ENCODE assay signal across 10 cellular contexts in genomic region chr19:50332014-50332263, GRCh38. TPM values are rescaled to one million over a fixed set of nuclear protein-coding genes. Genes with fewer than 3 reads are reported as not detected.
DNase-seq lines count a peak whose midpoint lies in the region; ATAC-seq, FAIRE-seq and TF ChIP-seq lines count a peak whose summit lies in the region.
"Had no signal": no experiment of that assay in that cellular context is flagged by ENCODE, and none has a peak within 500 bp of the region (broad histone marks: within the 10 kb centered on the region; RNA-seq: fewer than 3 reads in every experiment).

No MANE protein-coding gene starts in this region.

- H3K36me3 Mint-ChIP-seq in activated CD8-positive, alpha-beta T cell treated with anti-CD3 and anti-CD28 coated beads for 36 hours (ENCODE audit: low read depth): peaks cover 10% of the 10 kb centered on the region

- H4K20me1 ChIP-seq in HepG2 (ENCODE audit: insufficient read depth, low read length) (0 out of 2 replicates have a peak, but pooled peaks cover 3% of the 10 kb centered on the region), PC-3 (ENCODE audit: low read length) (0 out of 2 replicates have a peak, but pooled peaks cover 4% of the 10 kb centered on the region)

- H3K36me3 ChIP-seq in heart left ventricle (no peaks in the 10 kb centered on the region), HepG2 (replicated peaks in 1 of 2; ENCODE audit: control insufficient read depth in 1 of 2, insufficient read depth in 2 of 2, low read length in 2 of 2) (no peaks in the 10 kb centered on the region), thyroid gland (no peaks in the 10 kb centered on the region), PC-3 (ENCODE audit: low read depth, low read length) (no peaks in the 10 kb centered on the region)

- H3K27me3 Mint-ChIP-seq in activated CD8-positive, alpha-beta T cell treated with anti-CD3 and anti-CD28 coated beads for 36 hours: peaks cover 61% of the 10 kb centered on the region

- no peak for TF ChIP-seq EP300 in HepG2 (IDR thresholded peaks at IDR 0.05; ENCODE audit: low read depth in 2 of 2, low read length in 2 of 2)
- TF ChIP-seq EP300 in HepG2 (CRISPR knock-in tag; IDR thresholded peaks at IDR 0.05; ENCODE audit: borderline replicate concordance): no peak

- TF ChIP-seq RAD21 in HepG2 (CRISPR knock-in tag; IDR thresholded peaks at IDR 0.05): no peak

- H3K9me2 ChIP-seq in PC-3 (replicated peaks; ENCODE audit: low read length): no peaks in the 10 kb centered on the region

- in situ Hi-C loops in HepG2 (cut with HindIII; ENCODE audit: extremely low pct_ligation_motif_present, low pct_unique_long_range_greater_than_20kb): no loop called here
- in situ Hi-C loops in GM13977 (cut with MboI; ENCODE audit: low pct_unique_long_range_greater_than_20kb, low sequenced_read_pairs, unreplicated experiment): no loop called here

- peak overlapping the region in 10 of 12 donors; percentile 51 to 92 (median 69) for H3K27ac ChIP-seq in heart left ventricle
- H3K27ac ChIP-seq in HepG2 (ENCODE audit: extremely low read length, insufficient read depth, low read length): no peak overlapping the region
- H3K27ac ChIP-seq in thyroid gland: peak overlapping the region; percentile 79 to 93 (median 93)
- no peak overlapping the region for H3K27ac ChIP-seq in PC-3 (ENCODE audit: low read length)

- H3K4me2 ChIP-seq in HepG2 (ENCODE audit: low read depth, low read length) (peak overlapping the region; percentile 99; the same call in 1 of the 2 replicates), PC-3 (ENCODE audit: low read length) (no peak overlapping the region)

- H3K79me2 ChIP-seq in HepG2 (ENCODE audit: insufficient read depth, low read length) (no peaks in the 10 kb centered on the region), PC-3 (ENCODE audit: low read length) (no peaks in the 10 kb centered on the region)

- ATAC-seq in heart left ventricle: no peak
- no peak for ATAC-seq in activated CD8-positive, alpha-beta T cell treated with anti-CD3 and anti-CD28 coated beads for 36 hours
- ATAC-seq in HepG2: no peak
- ATAC-seq in PC-3: no peak

- H3K27me3 ChIP-seq in heart left ventricle: peaks cover 2 to 64% (median 26%) of the 10 kb centered on the region in 9 donors
- no peaks in the 10 kb centered on the region for H3K27me3 ChIP-seq in HepG2 (ENCODE audit: control insufficient read depth in 1 of 2, insufficient read depth in 2 of 2, low read length in 2 of 2)
- H3K27me3 ChIP-seq in thyroid gland: no peaks in the 10 kb centered on the region
- H3K27me3 ChIP-seq in PC-3 (ENCODE audit: low read length): no peaks in the 10 kb centered on the region

- TF ChIP-seq POLR2A in heart left ventricle (IDR thresholded peaks at IDR 0.05): no peak
- TF ChIP-seq POLR2A in HepG2 (IDR thresholded peaks at IDR 0.05; ENCODE audit: insufficient read depth in 1 of 2, low read depth in 2 of 2, low read length in 2 of 2): no peak
- no peak for TF ChIP-seq POLR2A in thyroid gland (IDR thresholded peaks at IDR 0.05)

- peaks cover 63% of the 10 kb centered on the region for H3K4me1 Mint-ChIP-seq in activated CD8-positive, alpha-beta T cell treated with anti-CD3 and anti-CD28 coated beads for 36 hours (ENCODE audit: low read depth)

- CTCF ChIA-PET in activated CD8-positive, alpha-beta T cell treated with anti-CD3 and anti-CD28 coated beads for 36 hours (lab: Charles Lee): interaction anchor here (1.7 kb wide), 1 partner anchor 129 kb away, joined by 4 read pairs; no protein-coding TSS in a partner anchor
- CTCF ChIA-PET in HepG2 (lab: Yijun Ruan, JAX; ENCODE audit: low intra/inter-chr PET ratio, low total read pairs): no interaction called here
- CTCF ChIA-PET in PC-3 (lab: Charles Lee): no interaction called here

- H3K4me1 ChIP-seq in heart left ventricle: peaks cover 0 to 49% (median 17%) of the 10 kb centered on the region in 12 donors
- H3K4me1 ChIP-seq in HepG2 (ENCODE audit: insufficient read depth, low read length): peaks cover 56% of the 10 kb centered on the region
- H3K4me1 ChIP-seq in thyroid gland: peaks cover 37 to 38% of the 10 kb centered on the region in 2 donors
- H3K4me1 ChIP-seq in PC-3 (ENCODE audit: insufficient read depth, low read length): peaks cover 12% of the 10 kb centered on the region; the same call in 1 of the 2 replicates

- no TSS peak for BruUV-seq in HepG2 (replicated peaks; lab: Mats Ljungman, UMichigan)
- BruUV-seq in PC-3 (replicated peaks; lab: Mats Ljungman, UMichigan): no TSS peak

- DNase-seq in heart left ventricle (no peak), cardiac septum (ENCODE audit: low spot score) (no peak), HepG2 (ENCODE audit: low spot score) (no peak), thyroid gland (no peak), PC-3 (no peak), GM13977 (ENCODE audit: low spot score) (no peak)
- no peak for DNase-seq in activated CD8-positive, alpha-beta T cell treated with anti-CD3 and anti-CD28 coated beads for 36 hours
- DNase-seq in stimulated activated naive CD4-positive, alpha-beta T cell (lab: John Stamatoyannopoulos, UW): no peak
- DNase-seq: activated CD8-positive, alpha-beta memory T cell treated with anti-CD3 and anti-CD28 coated beads, Interleukin-2, amount 50 U/mL, for 4 hours; effector memory CD4-positive, alpha-beta T cell had no signal

- 10 to 35% (median 28%) methylated on average over 3 of the region's 3 CpGs for WGBS in heart left ventricle, 4 donors
- WGBS in HepG2 (ENCODE audit: low lambda C conversion rate): 69% methylated on average over 3 of the region's 3 CpGs
- 0 to 4% methylated on average over 3 of the region's 3 CpGs for WGBS in thyroid gland, 2 donors

- POLR2A ChIA-PET in activated CD8-positive, alpha-beta T cell treated with anti-CD3 and anti-CD28 coated beads for 36 hours (lab: Charles Lee): interaction anchor here (0.9 kb wide), 1 partner anchor 16 kb away, joined by 3 read pairs; no protein-coding TSS in a partner anchor
- POLR2A ChIA-PET in HepG2 (lab: Yijun Ruan, JAX) (no interaction called here), PC-3 (lab: Charles Lee; ENCODE audit: unreplicated experiment) (no interaction called here)

- no peak for FAIRE-seq in HepG2 (lab: Jason Lieb, UNC)

- H3K9me3 Mint-ChIP-seq in activated CD8-positive, alpha-beta T cell treated with anti-CD3 and anti-CD28 coated beads for 36 hours: peaks cover 7% of the 10 kb centered on the region

- H3K27ac Mint-ChIP-seq in activated CD8-positive, alpha-beta T cell treated with anti-CD3 and anti-CD28 coated beads for 36 hours: peak overlapping the region; percentile 45

- no peak overlapping the region for H3K9ac ChIP-seq in HepG2 (ENCODE audit: insufficient read depth, low read depth, low read length)
- no peak overlapping the region for H3K9ac ChIP-seq in PC-3 (ENCODE audit: low read length)

- intact Hi-C loops in heart left ventricle (cut with DNase I): no loop called here
- intact Hi-C loops in cardiac septum (cut with DNase I): no loop called here
- intact Hi-C loops in activated CD8-positive, alpha-beta T cell treated with anti-CD3 and anti-CD28 coated beads for 36 hours (cut with micrococcal nuclease): no loop called here
- intact Hi-C loops in HepG2 (cut with micrococcal nuclease; ENCODE audit: unreplicated experiment): no loop called here
- intact Hi-C loops in thyroid gland (cut with DNase I): no loop called here
- intact Hi-C loops in PC-3 (cut with micrococcal nuclease): no loop called here

- H3K9me3 ChIP-seq in heart left ventricle (no peaks in the 10 kb centered on the region), HepG2 (ENCODE audit: low read length) (no peaks in the 10 kb centered on the region), thyroid gland (no peaks in the 10 kb centered on the region), PC-3 (ENCODE audit: low read length) (no peaks in the 10 kb centered on the region)

- H3K4me3 ChIP-seq in heart left ventricle: peak overlapping the region in 7 of 12 donors; percentile 18 to 69 (median 54)
- H3K4me3 ChIP-seq in HepG2 (replicated peaks in 1 of 3; ENCODE audit: insufficient read depth in 1 of 3, low read depth in 2 of 3, low read length in 3 of 3): no peak overlapping the region; a peak in 1 of 6 replicates
- peak overlapping the region in 2 of 3 donors; percentile 15 to 55 for H3K4me3 ChIP-seq in thyroid gland (replicated peaks in 1 of 3)
- H3K4me3 ChIP-seq in PC-3 (ENCODE audit: low read length): no peak overlapping the region

- H3K4me3 Mint-ChIP-seq in activated CD8-positive, alpha-beta T cell treated with anti-CD3 and anti-CD28 coated beads for 36 hours: peak overlapping the region; percentile 74

- H2AFZ ChIP-seq in HepG2 (ENCODE audit: low read length): no peak overlapping the region
- no peak overlapping the region for H2AFZ ChIP-seq in PC-3 (ENCODE audit: low read length)

- H3F3A ChIP-seq in PC-3 (ENCODE audit: low read length, unreplicated experiment): no peaks in the 10 kb centered on the region

- no peak for TF ChIP-seq CTCF in heart left ventricle (IDR thresholded peaks at IDR 0.05)
- TF ChIP-seq CTCF in activated CD8-positive, alpha-beta T cell treated with anti-CD3 and anti-CD28 coated beads for 36 hours (IDR thresholded peaks at IDR 0.05): no peak
- TF ChIP-seq CTCF in HepG2 (CRISPR knock-in tag; IDR thresholded peaks at IDR 0.05): no peak
- TF ChIP-seq CTCF in thyroid gland (IDR thresholded peaks at IDR 0.05): no peak
- no peak for TF ChIP-seq CTCF in PC-3 (conservative IDR thresholded peaks at IDR 0.05; ENCODE audit: low read depth, low read length)
- TF ChIP-seq CTCF in GM13977 (IDR thresholded peaks at IDR 0.05; ENCODE audit: extremely low read depth, insufficient read depth, missing control alignments): no peak

RNA-seq across cellular contexts. Expression of gene KCNC3, which starts 2.8 kb away (rescaled TPM):
- 1 to 10 TPM in 8 of 9 donors, under 1 TPM in 1; 0.87 to 4.4 (median 2.5) TPM for total RNA-seq in heart left ventricle
- 1 to 10 TPM; 1.7 to 3.3 TPM for polyA plus RNA-seq in heart left ventricle
- 3.8 TPM for total RNA-seq in cardiac septum
- total RNA-seq in activated CD8-positive, alpha-beta T cell treated with anti-CD3 and anti-CD28 coated beads for 36 hours: under 1 TPM; 0.77 to 0.81 TPM
- 0.24 and 0.29 TPM in 2 replicates for total RNA-seq in HepG2 (2016; rRNA removed; fragmentation: Illumina TruSeq; extraction: Trizol)
- total RNA-seq in HepG2 (2016; cell fraction: cytosol; rRNA removed; fragmentation: Illumina TruSeq; extraction: Trizol; ENCODE audit: low read depth): 0.09 and 0.20 TPM in 2 replicates
- 0.10 and 0.35 TPM in 2 replicates for total RNA-seq in HepG2 (2016; cell fraction: insoluble cytoplasmic fraction; rRNA removed; fragmentation: Illumina TruSeq; extraction: Trizol)
- 0.34 TPM in 2 replicates for total RNA-seq in HepG2 (2016; cell fraction: membrane; rRNA removed; fragmentation: Illumina TruSeq; extraction: Trizol)
- 0.66 and 0.81 TPM in 2 replicates for total RNA-seq in HepG2 (2016; cell fraction: nucleus; rRNA removed; fragmentation: Illumina TruSeq; extraction: Trizol)
- 1.6 and 1.7 TPM in 2 replicates for polyA plus RNA-seq in HepG2 (2011; rRNA removed)
- 0.29 and 0.46 TPM in 2 replicates for polyA plus RNA-seq in HepG2 (2011; cell fraction: cytosol; rRNA removed)
- polyA plus RNA-seq in HepG2 (2011; cell fraction: nucleus; rRNA removed): 13.3 and 15.9 TPM in 2 replicates
- polyA plus RNA-seq in HepG2 (2012): 2.6 and 3.4 TPM in 2 replicates
- 0.17 and 0.27 TPM in 2 replicates for polyA plus RNA-seq in HepG2 (2016; cell fraction: cytosol; fragmentation: Illumina TruSeq; extraction: Trizol; ENCODE audit: low read depth)
- polyA plus RNA-seq in HepG2 (2016; cell fraction: insoluble cytoplasmic fraction; fragmentation: Illumina TruSeq; extraction: Trizol; ENCODE audit: low read depth): 1.1 and 1.3 TPM in 2 replicates
- polyA plus RNA-seq in HepG2 (2016; cell fraction: membrane; fragmentation: Illumina TruSeq; extraction: Trizol; ENCODE audit: low read depth): 0.78 and 1.2 TPM in 2 replicates
- 9.8 and 11.7 TPM in 2 replicates for polyA plus RNA-seq in HepG2 (2016; cell fraction: nucleus; fragmentation: Illumina TruSeq; extraction: Trizol; ENCODE audit: insufficient read depth, low read depth)
- 4.0 TPM in 1 of 2 replicates, not detected in the other for polyA minus RNA-seq in HepG2 (2011; rRNA and poly(A)+ RNA removed; ENCODE audit: low replicate concordance)
- polyA minus RNA-seq in HepG2 (2011; cell fraction: cytosol; rRNA and poly(A)+ RNA removed): 0.62 and 0.79 TPM in 2 replicates
- polyA minus RNA-seq in HepG2 (2011; cell fraction: nucleus; rRNA and poly(A)+ RNA removed): 4.2 and 4.6 TPM in 2 replicates
- total RNA-seq in thyroid gland: 10 to 100 TPM in 3 of 4 donors, 1 to 10 TPM in 1; 5.9 to 32.8 (median 17.2) TPM
- total RNA-seq in PC-3 (2014; rRNA removed): 3.1 and 3.6 TPM in 2 replicates

RNA-seq across cellular contexts. Expression of gene NAPSA, which starts 33.5 kb away (rescaled TPM):
- total RNA-seq in heart left ventricle (under 1 TPM in 4 of 9 donors, not detected in 5; 0.28 to 0.89 (median 0.66) TPM), cardiac septum (0.24 TPM), HepG2 (2016; rRNA removed; fragmentation: Illumina TruSeq; extraction: Trizol) (not detected in 2 replicates), thyroid gland (1 to 10 TPM in 2 of 4 donors, under 1 TPM in 2; 0.46 to 3.4 (median 1.5) TPM), PC-3 (2014; rRNA removed) (1.2 and 3.0 TPM in 2 replicates)
- polyA plus RNA-seq in heart left ventricle (under 1 TPM; 0.36 to 0.61 TPM), HepG2 (2011; rRNA removed) (not detected in 2 replicates)
- 10 to 100 TPM; 18.3 to 20.0 TPM for total RNA-seq in activated CD8-positive, alpha-beta T cell treated with anti-CD3 and anti-CD28 coated beads for 36 hours
- not detected in 2 replicates for total RNA-seq in HepG2 (2016; cell fraction: cytosol; rRNA removed; fragmentation: Illumina TruSeq; extraction: Trizol; ENCODE audit: low read depth)
- not detected in 2 replicates for total RNA-seq in HepG2 (2016; cell fraction: insoluble cytoplasmic fraction; rRNA removed; fragmentation: Illumina TruSeq; extraction: Trizol)
- not detected in 2 replicates for total RNA-seq in HepG2 (2016; cell fraction: membrane; rRNA removed; fragmentation: Illumina TruSeq; extraction: Trizol)
- not detected in 2 replicates for total RNA-seq in HepG2 (2016; cell fraction: nucleus; rRNA removed; fragmentation: Illumina TruSeq; extraction: Trizol)
- not detected in 2 replicates for polyA plus RNA-seq in HepG2 (2011; cell fraction: cytosol; rRNA removed)
- 0.10 and 0.14 TPM in 2 replicates for polyA plus RNA-seq in HepG2 (2011; cell fraction: nucleus; rRNA removed)
- polyA plus RNA-seq in HepG2 (2012): 0.05 and 0.16 TPM in 2 replicates
- polyA plus RNA-seq in HepG2 (2016; cell fraction: cytosol; fragmentation: Illumina TruSeq; extraction: Trizol; ENCODE audit: low read depth): not detected in 2 replicates
- not detected in 2 replicates for polyA plus RNA-seq in HepG2 (2016; cell fraction: insoluble cytoplasmic fraction; fragmentation: Illumina TruSeq; extraction: Trizol; ENCODE audit: low read depth)
- not detected in 2 replicates for polyA plus RNA-seq in HepG2 (2016; cell fraction: membrane; fragmentation: Illumina TruSeq; extraction: Trizol; ENCODE audit: low read depth)
- not detected in 2 replicates for polyA plus RNA-seq in HepG2 (2016; cell fraction: nucleus; fragmentation: Illumina TruSeq; extraction: Trizol; ENCODE audit: insufficient read depth, low read depth)
- not detected in 2 replicates for polyA minus RNA-seq in HepG2 (2011; rRNA and poly(A)+ RNA removed; ENCODE audit: low replicate concordance)
- polyA minus RNA-seq in HepG2 (2011; cell fraction: cytosol; rRNA and poly(A)+ RNA removed): not detected in 2 replicates
- not detected in 2 replicates for polyA minus RNA-seq in HepG2 (2011; cell fraction: nucleus; rRNA and poly(A)+ RNA removed)

RNA-seq across cellular contexts. Expression of gene NR1H2, which starts 44.3 kb away (rescaled TPM):
- 100 to 1,000 TPM in 3 of 9 donors, 10 to 100 TPM in 6; 66.2 to 162 (median 74.3) TPM for total RNA-seq in heart left ventricle
- polyA plus RNA-seq in heart left ventricle: 100 to 1,000 TPM in 1 of 2 donors, 10 to 100 TPM in 1; 91.5 to 155 TPM
- total RNA-seq in cardiac septum: 86.3 TPM
- total RNA-seq in activated CD8-positive, alpha-beta T cell treated with anti-CD3 and anti-CD28 coated beads for 36 hours: 10 to 100 TPM; 50.9 to 52.3 TPM
- total RNA-seq in HepG2 (2016; rRNA removed; fragmentation: Illumina TruSeq; extraction: Trizol): 11.7 and 13.5 TPM in 2 replicates
- 1.7 and 2.8 TPM in 2 replicates for total RNA-seq in HepG2 (2016; cell fraction: cytosol; rRNA removed; fragmentation: Illumina TruSeq; extraction: Trizol; ENCODE audit: low read depth)
- 11.7 and 13.1 TPM in 2 replicates for total RNA-seq in HepG2 (2016; cell fraction: insoluble cytoplasmic fraction; rRNA removed; fragmentation: Illumina TruSeq; extraction: Trizol)
- total RNA-seq in HepG2 (2016; cell fraction: membrane; rRNA removed; fragmentation: Illumina TruSeq; extraction: Trizol): 5.8 and 8.2 TPM in 2 replicates
- 7.5 and 8.1 TPM in 2 replicates for total RNA-seq in HepG2 (2016; cell fraction: nucleus; rRNA removed; fragmentation: Illumina TruSeq; extraction: Trizol)
- 10.3 and 15.9 TPM in 2 replicates for polyA plus RNA-seq in HepG2 (2011; rRNA removed)
- polyA plus RNA-seq in HepG2 (2011; cell fraction: cytosol; rRNA removed): 10.6 and 16.6 TPM in 2 replicates
- 35.4 and 44.9 TPM in 2 replicates for polyA plus RNA-seq in HepG2 (2011; cell fraction: nucleus; rRNA removed)
- 8.7 and 11.8 TPM in 2 replicates for polyA plus RNA-seq in HepG2 (2012)
- polyA plus RNA-seq in HepG2 (2016; cell fraction: cytosol; fragmentation: Illumina TruSeq; extraction: Trizol; ENCODE audit: low read depth): 1.6 and 2.2 TPM in 2 replicates
- 12.2 and 13.2 TPM in 2 replicates for polyA plus RNA-seq in HepG2 (2016; cell fraction: insoluble cytoplasmic fraction; fragmentation: Illumina TruSeq; extraction: Trizol; ENCODE audit: low read depth)
- polyA plus RNA-seq in HepG2 (2016; cell fraction: membrane; fragmentation: Illumina TruSeq; extraction: Trizol; ENCODE audit: low read depth): 4.7 and 5.2 TPM in 2 replicates
- 17.3 and 19.8 TPM in 2 replicates for polyA plus RNA-seq in HepG2 (2016; cell fraction: nucleus; fragmentation: Illumina TruSeq; extraction: Trizol; ENCODE audit: insufficient read depth, low read depth)
- polyA minus RNA-seq in HepG2 (2011; rRNA and poly(A)+ RNA removed; ENCODE audit: low replicate concordance): 20.5 and 64.7 TPM in 2 replicates
- polyA minus RNA-seq in HepG2 (2011; cell fraction: cytosol; rRNA and poly(A)+ RNA removed): 7.3 and 8.6 TPM in 2 replicates
- 14.4 and 16.1 TPM in 2 replicates for polyA minus RNA-seq in HepG2 (2011; cell fraction: nucleus; rRNA and poly(A)+ RNA removed)
- 100 to 1,000 TPM in 2 of 4 donors, 10 to 100 TPM in 2; 76.4 to 114 (median 100) TPM for total RNA-seq in thyroid gland
- 130 and 152 TPM in 2 replicates for total RNA-seq in PC-3 (2014; rRNA removed)

RNA-seq across cellular contexts. Expression of gene POLD1, which starts 52.2 kb away (rescaled TPM):
- total RNA-seq in heart left ventricle (10 to 100 TPM in 4 of 9 donors, 1 to 10 TPM in 5; 6.1 to 18.0 (median 9.0) TPM), cardiac septum (8.0 TPM), HepG2 (2016; rRNA removed; fragmentation: Illumina TruSeq; extraction: Trizol) (39.5 and 54.0 TPM in 2 replicates), thyroid gland (10 to 100 TPM; 12.9 to 27.5 (median 19.0) TPM), PC-3 (2014; rRNA removed) (165 and 210 TPM in 2 replicates)
- polyA plus RNA-seq in heart left ventricle (10 to 100 TPM in 1 of 2 donors, 1 to 10 TPM in 1; 9.6 to 12.1 TPM), HepG2 (2011; rRNA removed) (17.4 and 18.6 TPM in 2 replicates)
- 100 to 1,000 TPM; 214 to 215 TPM for total RNA-seq in activated CD8-positive, alpha-beta T cell treated with anti-CD3 and anti-CD28 coated beads for 36 hours
- total RNA-seq in HepG2 (2016; cell fraction: cytosol; rRNA removed; fragmentation: Illumina TruSeq; extraction: Trizol; ENCODE audit: low read depth): 15.4 and 20.6 TPM in 2 replicates
- total RNA-seq in HepG2 (2016; cell fraction: insoluble cytoplasmic fraction; rRNA removed; fragmentation: Illumina TruSeq; extraction: Trizol): 36.3 and 68.3 TPM in 2 replicates
- 13.4 and 21.6 TPM in 2 replicates for total RNA-seq in HepG2 (2016; cell fraction: membrane; rRNA removed; fragmentation: Illumina TruSeq; extraction: Trizol)
- 45.6 and 51.7 TPM in 2 replicates for total RNA-seq in HepG2 (2016; cell fraction: nucleus; rRNA removed; fragmentation: Illumina TruSeq; extraction: Trizol)
- polyA plus RNA-seq in HepG2 (2011; cell fraction: cytosol; rRNA removed): 8.8 and 21.4 TPM in 2 replicates
- polyA plus RNA-seq in HepG2 (2011; cell fraction: nucleus; rRNA removed): 130 and 225 TPM in 2 replicates
- polyA plus RNA-seq in HepG2 (2012): 15.4 and 19.9 TPM in 2 replicates
- 6.4 and 7.1 TPM in 2 replicates for polyA plus RNA-seq in HepG2 (2016; cell fraction: cytosol; fragmentation: Illumina TruSeq; extraction: Trizol; ENCODE audit: low read depth)
- polyA plus RNA-seq in HepG2 (2016; cell fraction: insoluble cytoplasmic fraction; fragmentation: Illumina TruSeq; extraction: Trizol; ENCODE audit: low read depth): 26.1 and 31.2 TPM in 2 replicates
- 9.7 and 12.0 TPM in 2 replicates for polyA plus RNA-seq in HepG2 (2016; cell fraction: membrane; fragmentation: Illumina TruSeq; extraction: Trizol; ENCODE audit: low read depth)
- 109 and 111 TPM in 2 replicates for polyA plus RNA-seq in HepG2 (2016; cell fraction: nucleus; fragmentation: Illumina TruSeq; extraction: Trizol; ENCODE audit: insufficient read depth, low read depth)
- 74.3 and 134 TPM in 2 replicates for polyA minus RNA-seq in HepG2 (2011; rRNA and poly(A)+ RNA removed; ENCODE audit: low replicate concordance)
- polyA minus RNA-seq in HepG2 (2011; cell fraction: cytosol; rRNA and poly(A)+ RNA removed): 24.6 and 41.4 TPM in 2 replicates
- 12.1 and 19.6 TPM in 2 replicates for polyA minus RNA-seq in HepG2 (2011; cell fraction: nucleus; rRNA and poly(A)+ RNA removed)

Comparison
In these comparisons a context has a peak if more than half of its experiments do, and no peak if none do; other contexts are left out.
1. H3K27ac ChIP-seq: peak in heart left ventricle (10 of 12) and thyroid gland (3 of 3); none in HepG2 (single experiment) and PC-3 (single experiment).
2. H3K4me3 ChIP-seq: peak in heart left ventricle (7 of 12) and thyroid gland (2 of 3); none in HepG2 (0 of 3) and PC-3 (single experiment).